In the genomic region with DNA sequence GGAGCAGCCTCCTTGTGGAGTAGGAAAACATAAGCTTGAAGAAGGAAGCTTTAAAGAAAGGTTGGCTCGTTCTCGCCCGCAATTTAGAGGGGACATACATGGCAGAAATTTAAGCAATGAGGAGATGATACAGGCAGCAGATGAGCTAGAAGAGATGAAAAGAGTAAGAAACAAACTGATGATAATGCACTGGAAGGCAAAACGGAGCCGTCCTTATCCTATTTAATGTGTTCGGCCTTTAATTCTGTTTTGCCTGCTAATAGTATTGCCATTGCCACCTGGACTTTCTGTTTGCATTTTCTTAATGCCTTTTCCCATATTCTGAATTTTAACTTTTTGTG, we compare ENCODE assay signal across 9 cellular contexts. TPM values are rescaled to one million over a fixed set of nuclear protein-coding genes. Genes with fewer than 3 reads are reported as not detected.
A peak's percentile ranks its signal among the peaks of the same experiment; 100 is the strongest.
DNase-seq lines count a peak whose midpoint lies in the region; ATAC-seq, FAIRE-seq and TF ChIP-seq lines count a peak whose summit lies in the region.
"Had no signal": no experiment of that assay in that cellular context is flagged by ENCODE, and none has a peak within 500 bp of the region (broad histone marks: within the 10 kb centered on the region; RNA-seq: fewer than 3 reads in every experiment).

No MANE protein-coding gene starts in this region.

- H3K4me2 ChIP-seq in GM12878 (ENCODE audit: control insufficient read depth, insufficient read depth), result peak overlapping the region; percentile 15

- SMC1A ChIA-PET in GM12878 (lab: Charles Lee; ENCODE audit: uncharacterized antibody, unreplicated experiment), result interaction anchor here (0.6 to 1.6 kb wide), 5 partner anchors 27 to 97 kb away, joined by 3 to 6 read pairs (median 3); no protein-coding TSS in a partner anchor

- ATAC-seq in left ventricle myocardium superior (no peak), GM12878 (no peak), lower lobe of right lung (no peak), upper lobe of left lung (ENCODE audit: low FRiP score in 2 of 2) (no peak), GM19397 (IDR thresholded peaks at IDR 0.05; ENCODE audit: unreplicated experiment) (no peak), HG02642 (IDR thresholded peaks at IDR 0.05; ENCODE audit: poor library complexity, unreplicated experiment) (no peak)
- ATAC-seq in activated CD4-positive, CD25-positive, alpha-beta regulatory T cell treated with anti-CD3 and anti-CD28 coated beads, Interleukin-2, amount 50 U/mL, for 24 hours, result no peak

- H3K9me3 ChIP-seq in cardiac muscle cell (ENCODE audit: low read depth), result no peaks in the 10 kb centered on the region
- H3K9me3 ChIP-seq in GM12878 (replicated peaks; ENCODE audit: control insufficient read depth, insufficient read depth, low read length), result no peaks in the 10 kb centered on the region
- no peaks in the 10 kb centered on the region for H3K9me3 ChIP-seq in lower lobe of right lung
- H3K9me3 ChIP-seq in upper lobe of left lung, result no peaks in the 10 kb centered on the region

- DNase-seq in cardiac muscle cell (ENCODE audit: low read depth in 1 of 2, low spot score in 1 of 2) (no peak), left ventricle myocardium superior (no peak), GM12878 (ENCODE audit: low read depth, low spot score) (no peak), lower lobe of right lung (no peak), upper lobe of left lung (no peak)

- no peaks in the 10 kb centered on the region for H4K20me1 ChIP-seq in GM12878 (ENCODE audit: control insufficient read depth, insufficient read depth)

- H3K27me3 ChIP-seq in cardiac muscle cell (no peaks in the 10 kb centered on the region), GM12878 (replicated peaks in 1 of 2; ENCODE audit: control insufficient read depth in 2 of 2, insufficient read depth in 2 of 2, low read length in 1 of 2) (no peaks in the 10 kb centered on the region), lower lobe of right lung (ENCODE audit: low read depth) (no peaks in the 10 kb centered on the region), upper lobe of left lung (no peaks in the 10 kb centered on the region)

- RAD21 ChIA-PET in GM12878 (lab: Charles Lee; ENCODE audit: unreplicated experiment), result interaction anchor here (1.1 kb wide), 1 partner anchor 97 kb away, joined by 6 read pairs; no protein-coding TSS in a partner anchor

- WGBS in GM12878 (ENCODE audit: insufficient coverage, insufficient replicate concordance, low lambda C conversion rate, missing lambda C conversion rate), result 51% methylated on average over 6 of the region's 6 CpGs
- 13 to 48% methylated on average over 6 of the region's 6 CpGs for WGBS in upper lobe of left lung, 2 donors

- no peak for TF ChIP-seq RAD21 in GM12878 (IDR thresholded peaks at IDR 0.05; ENCODE audit: insufficient read depth, low read depth, low read length)

- TF ChIP-seq EP300 in GM12878 (IDR thresholded peaks at IDR 0.05; ENCODE audit: borderline replicate concordance in 1 of 2, control insufficient read depth in 1 of 2, low read depth in 2 of 2, low read length in 2 of 2) (no peak), upper lobe of left lung (IDR thresholded peaks at IDR 0.05) (no peak)

- no peak for TF ChIP-seq POLR2A in GM12878 (IDR thresholded peaks at IDR 0.05; ENCODE audit: low read depth, low read length)
- no peak for TF ChIP-seq POLR2A in upper lobe of left lung (IDR thresholded peaks at IDR 0.05)

- H3K9ac ChIP-seq in GM12878 (ENCODE audit: control insufficient read depth, insufficient read depth, low read length), result peak overlapping the region; percentile 59; the same call in 1 of the 2 replicates

- H2AFZ ChIP-seq in GM12878 (ENCODE audit: control insufficient read depth, low read depth, low read length), result peak overlapping the region; percentile 86

- H3K36me3 ChIP-seq in cardiac muscle cell (no peaks in the 10 kb centered on the region), GM12878 (ENCODE audit: control insufficient read depth in 2 of 2, insufficient read depth in 2 of 2, low read length in 1 of 2) (no peaks in the 10 kb centered on the region), lower lobe of right lung (no peaks in the 10 kb centered on the region), upper lobe of left lung (no peaks in the 10 kb centered on the region)

- H3K27ac ChIP-seq in cardiac muscle cell (peak overlapping the region; percentile 89), GM12878 (ENCODE audit: control insufficient read depth, insufficient read depth) (no peak overlapping the region), lower lobe of right lung (peak overlapping the region; percentile 86), upper lobe of left lung (peak overlapping the region; percentile 80 to 91 (median 84))

- intact Hi-C loops in left ventricle myocardium superior (cut with micrococcal nuclease), result no loop called here
- intact Hi-C loops in GM12878 (cut with micrococcal nuclease; ENCODE audit: unreplicated experiment), result no loop called here
- intact Hi-C loops in lower lobe of right lung (cut with DNase I), result no loop called here

- CTCF ChIA-PET in GM12878 (lab: Yijun Ruan, JAX), result interaction anchor here (0.7 to 1.8 kb wide), 10 partner anchors 9 to 289 kb away, joined by 3 to 5 read pairs (median 4); no protein-coding TSS in a partner anchor

- H3K4me1 ChIP-seq in cardiac muscle cell (ENCODE audit: low read depth) (peaks cover 10% of the 10 kb centered on the region), GM12878 (ENCODE audit: control insufficient read depth, insufficient read depth, low read length) (no peaks in the 10 kb centered on the region), lower lobe of right lung (peaks cover 5% of the 10 kb centered on the region), upper lobe of left lung (peaks cover 0 to 11% (median 0%) of the 10 kb centered on the region in 4 donors)

- TF ChIP-seq CTCF in cardiac muscle cell (IDR thresholded peaks at IDR 0.05; ENCODE audit: low read depth, low read length) (no peak), GM12878 (IDR thresholded peaks at IDR 0.05 in 2 of 3, conservative IDR thresholded peaks at IDR 0.05 in 1 of 3; ENCODE audit: control insufficient read depth in 2 of 3, extremely low read depth in 1 of 3, insufficient read depth in 1 of 3, low read depth in 3 of 3, low read length in 3 of 3) (no peak), lower lobe of right lung (IDR thresholded peaks at IDR 0.05) (no peak), upper lobe of left lung (IDR thresholded peaks at IDR 0.05) (peak in 1 of 6 experiments; percentile 19)

- BruUV-seq in GM12878 (replicated peaks; lab: Mats Ljungman, UMichigan), result TSS peak; percentile 91

- POLR2A ChIA-PET in GM12878 (lab: Charles Lee), result interaction anchor here (0.6 to 1.0 kb wide), 3 partner anchors 22 to 57 kb away, joined by 3 to 4 read pairs (median 3); partner anchors contain the start of gene TCEAL3

- in situ Hi-C loops in GM12878 (cut with MboI), result no loop called here

- H3K79me2 ChIP-seq in GM12878 (ENCODE audit: control insufficient read depth, insufficient read depth, low read length), result no peaks in the 10 kb centered on the region

- FAIRE-seq in GM12878 (lab: Jason Lieb, UNC), result no peak
- FAIRE-seq: islet of Langerhans had no signal

- H3K4me3 ChIP-seq in cardiac muscle cell, result peak overlapping the region; percentile 73
- H3K4me3 ChIP-seq in GM12878, result peak overlapping the region; percentile 60
- peak overlapping the region; percentile 67 for H3K4me3 ChIP-seq in lower lobe of right lung
- H3K4me3 ChIP-seq in upper lobe of left lung, result peak overlapping the region in 3 of 4 donors; percentile 46 to 77 (median 69)

RNA-seq across cellular contexts. Expression of gene TCEAL1, which starts 1.4 kb away (rescaled TPM):
- total RNA-seq in cardiac muscle cell, result 93.8 and 121 TPM in 2 replicates
- polyA plus RNA-seq in cardiac muscle cell, result 51.5 and 66.3 TPM in 2 replicates
- 20.0 TPM for total RNA-seq in left ventricle myocardium superior
- total RNA-seq in GM12878 (2013; cell fraction: nucleolus; rRNA removed), result 4.4 and 5.4 TPM in 2 replicates
- total RNA-seq in GM12878 (2014; rRNA removed), result 14.0 and 17.5 TPM in 2 replicates
- 16.3 and 17.0 TPM in 2 replicates for total RNA-seq in GM12878 (2014; rRNA removed; fragmentation: Illumina TruSeq; extraction: Trizol)
- total RNA-seq in GM12878 (2021), result 10.1 and 12.5 TPM in 2 replicates
- 11.7 TPM for polyA plus RNA-seq in GM12878 (2011; ENCODE audit: low read depth)
- polyA plus RNA-seq in GM12878 (2011; rRNA removed), result 15.7 and 25.7 TPM in 2 replicates
- 9.0 and 11.7 TPM in 2 replicates for polyA plus RNA-seq in GM12878 (2011; cell fraction: cytosol; rRNA removed)
- polyA plus RNA-seq in GM12878 (2011; cell fraction: nucleus; rRNA removed), result 8.2 and 10.6 TPM in 2 replicates
- 11.4 and 13.6 TPM in 2 replicates for polyA plus RNA-seq in GM12878 (2012)
- 20.4 and 20.5 TPM in 2 replicates for polyA plus RNA-seq in GM12878 (2014; fragmentation: Illumina TruSeq; extraction: Trizol)
- 10 to 100 TPM; 19.0 to 24.3 TPM for polyA plus RNA-seq in GM12878 (2014; fragmentation: Nextera tagmentation; extraction: Ambion mirVana)
- polyA plus RNA-seq in GM12878 (2014; rRNA removed), result 16.6 and 16.7 TPM in 2 replicates
- polyA plus RNA-seq in GM12878 (2016; fragmentation: Nextera tagmentation; extraction: Ambion mirVana), result 10 to 100 TPM; 20.9 to 21.4 TPM
- polyA minus RNA-seq in GM12878 (2011; rRNA and poly(A)+ RNA removed), result 1.6 and 4.6 TPM in 2 replicates
- 1.9 and 2.4 TPM in 2 replicates for polyA minus RNA-seq in GM12878 (2011; cell fraction: cytosol; rRNA and poly(A)+ RNA removed)
- polyA minus RNA-seq in GM12878 (2011; cell fraction: nucleus; rRNA and poly(A)+ RNA removed), result 1.4 and 1.6 TPM in 2 replicates
- 25.5 TPM for total RNA-seq in lower lobe of right lung
- total RNA-seq in upper lobe of left lung, result 10 to 100 TPM; 26.9 to 62.1 (median 48.6) TPM

RNA-seq across cellular contexts. Expression of gene TCEAL3, which starts 22.4 kb away (rescaled TPM):
- 11.8 and 23.0 TPM in 2 replicates for total RNA-seq in cardiac muscle cell
- 16.5 and 20.0 TPM in 2 replicates for polyA plus RNA-seq in cardiac muscle cell
- 24.5 TPM for total RNA-seq in left ventricle myocardium superior
- 0.64 and 1.4 TPM in 2 replicates for total RNA-seq in GM12878 (2013; cell fraction: nucleolus; rRNA removed)
- total RNA-seq in GM12878 (2014; rRNA removed), result 7.5 and 7.6 TPM in 2 replicates
- total RNA-seq in GM12878 (2014; rRNA removed; fragmentation: Illumina TruSeq; extraction: Trizol), result 18.3 and 19.0 TPM in 2 replicates
- 10.6 and 12.1 TPM in 2 replicates for total RNA-seq in GM12878 (2021)
- polyA plus RNA-seq in GM12878 (2011; ENCODE audit: low read depth), result 7.6 TPM
- 2.7 and 3.4 TPM in 2 replicates for polyA plus RNA-seq in GM12878 (2011; rRNA removed)
- 1.2 and 1.5 TPM in 2 replicates for polyA plus RNA-seq in GM12878 (2011; cell fraction: cytosol; rRNA removed)
- polyA plus RNA-seq in GM12878 (2011; cell fraction: nucleus; rRNA removed), result 0.54 and 1.3 TPM in 2 replicates
- polyA plus RNA-seq in GM12878 (2012), result 15.5 and 19.0 TPM in 2 replicates
- polyA plus RNA-seq in GM12878 (2014; fragmentation: Illumina TruSeq; extraction: Trizol), result 9.1 and 17.2 TPM in 2 replicates
- polyA plus RNA-seq in GM12878 (2014; fragmentation: Nextera tagmentation; extraction: Ambion mirVana), result 1 to 10 TPM in 1 of 2 experiments, under 1 TPM in 1; 0.98 to 2.0 TPM
- polyA plus RNA-seq in GM12878 (2014; rRNA removed), result 15.3 and 17.3 TPM in 2 replicates
- polyA plus RNA-seq in GM12878 (2016; fragmentation: Nextera tagmentation; extraction: Ambion mirVana), result 10 to 100 TPM; 11.4 to 14.0 TPM
- 0.26 and 0.59 TPM in 2 replicates for polyA minus RNA-seq in GM12878 (2011; rRNA and poly(A)+ RNA removed)
- polyA minus RNA-seq in GM12878 (2011; cell fraction: cytosol; rRNA and poly(A)+ RNA removed), result not detected in 2 replicates
- polyA minus RNA-seq in GM12878 (2011; cell fraction: nucleus; rRNA and poly(A)+ RNA removed), result 0.48 TPM in 1 of 2 replicates, not detected in the other
- 19.1 TPM for total RNA-seq in lower lobe of right lung
- 10 to 100 TPM; 17.8 to 27.9 (median 25.2) TPM for total RNA-seq in upper lobe of left lung

RNA-seq across cellular contexts. Expression of gene TCEAL4, which starts 44.8 kb away (rescaled TPM):
- total RNA-seq in cardiac muscle cell (65.9 and 77.6 TPM in 2 replicates), left ventricle myocardium superior (66.1 TPM), GM12878 (2014; rRNA removed) (14.1 and 19.6 TPM in 2 replicates), GM12878 (2014; rRNA removed; fragmentation: Illumina TruSeq; extraction: Trizol) (46.4 and 48.0 TPM in 2 replicates), GM12878 (2021) (20.1 and 20.9 TPM in 2 replicates), lower lobe of right lung (58.7 TPM), upper lobe of left lung (100 to 1,000 TPM in 2 of 6 donors, 10 to 100 TPM in 4; 68.5 to 141 (median 90.8) TPM)
- polyA plus RNA-seq in cardiac muscle cell (106 and 127 TPM in 2 replicates), GM12878 (2011; rRNA removed) (9.6 and 13.4 TPM in 2 replicates), GM12878 (2014; fragmentation: Illumina TruSeq; extraction: Trizol) (63.8 and 85.0 TPM in 2 replicates), GM12878 (2014; fragmentation: Nextera tagmentation; extraction: Ambion mirVana) (10 to 100 TPM; 34.8 to 59.9 TPM), GM12878 (2014; rRNA removed) (21.5 and 30.7 TPM in 2 replicates), GM12878 (2016; fragmentation: Nextera tagmentation; extraction: Ambion mirVana) (10 to 100 TPM; 31.5 to 32.8 TPM)
- total RNA-seq in GM12878 (2013; cell fraction: nucleolus; rRNA removed), result 5.1 and 6.5 TPM in 2 replicates
- polyA plus RNA-seq in GM12878 (2011; ENCODE audit: low read depth), result 27.4 TPM
- polyA plus RNA-seq in GM12878 (2011; cell fraction: cytosol; rRNA removed), result 3.8 and 4.5 TPM in 2 replicates
- polyA plus RNA-seq in GM12878 (2011; cell fraction: nucleus; rRNA removed), result 2.7 and 3.3 TPM in 2 replicates
- polyA plus RNA-seq in GM12878 (2012), result 29.8 and 31.8 TPM in 2 replicates
- 1.8 and 3.8 TPM in 2 replicates for polyA minus RNA-seq in GM12878 (2011; rRNA and poly(A)+ RNA removed)
- 3.2 TPM in 1 of 2 replicates, not detected in the other for polyA minus RNA-seq in GM12878 (2011; cell fraction: cytosol; rRNA and poly(A)+ RNA removed)
- 2.5 and 2.9 TPM in 2 replicates for polyA minus RNA-seq in GM12878 (2011; cell fraction: nucleus; rRNA and poly(A)+ RNA removed)

RNA-seq across cellular contexts. Expression of gene MORF4L2, which starts 56.4 kb away (rescaled TPM):
- total RNA-seq in cardiac muscle cell, result 796 and 838 TPM in 2 replicates
- polyA plus RNA-seq in cardiac muscle cell, result 629 and 674 TPM in 2 replicates
- total RNA-seq in left ventricle myocardium superior, result 164 TPM
- 77.3 and 78.7 TPM in 2 replicates for total RNA-seq in GM12878 (2013; cell fraction: nucleolus; rRNA removed)
- 121 and 154 TPM in 2 replicates for total RNA-seq in GM12878 (2014; rRNA removed)
- 188 and 189 TPM in 2 replicates for total RNA-seq in GM12878 (2014; rRNA removed; fragmentation: Illumina TruSeq; extraction: Trizol)
- 154 and 167 TPM in 2 replicates for total RNA-seq in GM12878 (2021)
- polyA plus RNA-seq in GM12878 (2011; ENCODE audit: low read depth), result 132 TPM
- 246 and 326 TPM in 2 replicates for polyA plus RNA-seq in GM12878 (2011; rRNA removed)
- polyA plus RNA-seq in GM12878 (2011; cell fraction: cytosol; rRNA removed), result 119 and 165 TPM in 2 replicates
- 97.3 and 98.7 TPM in 2 replicates for polyA plus RNA-seq in GM12878 (2011; cell fraction: nucleus; rRNA removed)
- 155 and 156 TPM in 2 replicates for polyA plus RNA-seq in GM12878 (2012)
- 311 and 381 TPM in 2 replicates for polyA plus RNA-seq in GM12878 (2014; fragmentation: Illumina TruSeq; extraction: Trizol)
- polyA plus RNA-seq in GM12878 (2014; fragmentation: Nextera tagmentation; extraction: Ambion mirVana), result 100 to 1,000 TPM; 118 to 235 TPM
- 119 and 150 TPM in 2 replicates for polyA plus RNA-seq in GM12878 (2014; rRNA removed)
- 100 to 1,000 TPM; 210 to 215 TPM for polyA plus RNA-seq in GM12878 (2016; fragmentation: Nextera tagmentation; extraction: Ambion mirVana)
- polyA minus RNA-seq in GM12878 (2011; rRNA and poly(A)+ RNA removed), result 76.2 and 86.8 TPM in 2 replicates
- 43.0 and 44.2 TPM in 2 replicates for polyA minus RNA-seq in GM12878 (2011; cell fraction: cytosol; rRNA and poly(A)+ RNA removed)
- 24.2 and 27.3 TPM in 2 replicates for polyA minus RNA-seq in GM12878 (2011; cell fraction: nucleus; rRNA and poly(A)+ RNA removed)
- total RNA-seq in lower lobe of right lung, result 166 TPM
- total RNA-seq in upper lobe of left lung, result 100 to 1,000 TPM; 154 to 253 (median 186) TPM
